ENCODE assay signal across 14 cellular contexts in genomic region chr15:44034933-44035624, GRCh38.
DNase-seq lines count a peak whose midpoint lies in the region; TF ChIP-seq lines count a peak whose summit lies in the region.
"Had no signal": no experiment of that assay in that cellular context is flagged by ENCODE, and none has a peak within 500 bp of the region (broad histone marks: within the 10 kb centered on the region; RNA-seq: fewer than 3 reads in every experiment).

No MANE protein-coding gene starts in this region.

- intact Hi-C loops in ascending aorta (cut with DNase I), result no loop called here

- no peak overlapping the region for H3K27ac Mint-ChIP-seq in activated naive CD4-positive, alpha-beta T cell treated with anti-CD3 and anti-CD28 coated beads, Interleukin-2, amount 10 ng/mL, durations not matched to agents 7 days and 5 days
- H3K27ac Mint-ChIP-seq: CD4-positive, alpha-beta T cell; stimulated activated effector memory CD8-positive, alpha-beta T cell treated with anti-CD3 and anti-CD28 coated beads, Interleukin-12 subunit alpha, Interleukin-12 subunit beta, amount 100 ng/mL, for 72 hours had no signal

- no peaks in the 10 kb centered on the region for H3K4me1 Mint-ChIP-seq in activated naive CD4-positive, alpha-beta T cell treated with anti-CD3 and anti-CD28 coated beads, Interleukin-2, amount 10 ng/mL, durations not matched to agents 7 days and 5 days
- H3K4me1 Mint-ChIP-seq: stimulated activated effector memory CD8-positive, alpha-beta T cell treated with anti-CD3 and anti-CD28 coated beads, Interleukin-12 subunit alpha, Interleukin-12 subunit beta, amount 100 ng/mL, for 72 hours had no signal

- H3K9me3 ChIP-seq in ascending aorta, result no peaks in the 10 kb centered on the region
- H3K9me3 ChIP-seq: body of pancreas had no signal

- H3K27ac ChIP-seq in epithelial cell of prostate (no peak overlapping the region), ascending aorta (peak overlapping the region in 1 of 2 donors; percentile 43)
- H3K27ac ChIP-seq: body of pancreas had no signal

- no peak for TF ChIP-seq CTCF in ascending aorta (IDR thresholded peaks at IDR 0.05)

- no peaks in the 10 kb centered on the region for H3K27me3 ChIP-seq in ascending aorta

- H3K4me1 ChIP-seq in ascending aorta, result peaks cover 0 to 12% of the 10 kb centered on the region in 2 donors
- H3K4me1 ChIP-seq: body of pancreas had no signal

- DNase-seq in ELR (ENCODE audit: low read depth) (peak; percentile 73), RKO (ENCODE audit: low spot score) (peak; percentile 61), epithelial cell of prostate (ENCODE audit: low read depth, low spot score) (peak; percentile 8), occipital lobe (lab: John Stamatoyannopoulos, UW) (peak; percentile 10), LoVo (ENCODE audit: low spot score) (no peak), ascending aorta (ENCODE audit: low spot score in 2 of 2) (no peak)
- DNase-seq in activated naive CD4-positive, alpha-beta T cell treated with anti-CD3 and anti-CD28 coated beads, Interleukin-2, amount 10 ng/mL, durations not matched to agents 7 days and 5 days, result no peak
- no peak for DNase-seq in stimulated activated CD4-positive, alpha-beta T cell treated with anti-CD3 and anti-CD28 coated beads, Interleukin-2, amount 100 ng/mL, for 48 hours
- DNase-seq: activated CD8-positive, alpha-beta memory T cell treated with anti-CD3 and anti-CD28 coated beads, Interleukin-2, amount 50 U/mL, for 4 hours; body of pancreas; CD4-positive, alpha-beta T cell; NCI-H2171 treated with DMSO at 0.1 percent for 48 hours had no signal

- peaks cover 25% of the 10 kb centered on the region for H3K27me3 Mint-ChIP-seq in activated naive CD4-positive, alpha-beta T cell treated with anti-CD3 and anti-CD28 coated beads, Interleukin-2, amount 10 ng/mL, durations not matched to agents 7 days and 5 days

- H3K36me3 ChIP-seq in ascending aorta, result no peaks in the 10 kb centered on the region

- no peaks in the 10 kb centered on the region for H3K9me3 Mint-ChIP-seq in activated naive CD4-positive, alpha-beta T cell treated with anti-CD3 and anti-CD28 coated beads, Interleukin-2, amount 10 ng/mL, durations not matched to agents 7 days and 5 days
- H3K9me3 Mint-ChIP-seq: CD4-positive, alpha-beta T cell; stimulated activated effector memory CD8-positive, alpha-beta T cell treated with anti-CD3 and anti-CD28 coated beads, Interleukin-12 subunit alpha, Interleukin-12 subunit beta, amount 100 ng/mL, for 72 hours had no signal

- CTCF ChIA-PET in activated naive CD4-positive, alpha-beta T cell treated with anti-CD3 and anti-CD28 coated beads, Interleukin-2, amount 10 ng/mL, durations not matched to agents 7 days and 5 days (lab: Charles Lee), result no interaction called here

- no peak overlapping the region for H3K4me3 Mint-ChIP-seq in activated naive CD4-positive, alpha-beta T cell treated with anti-CD3 and anti-CD28 coated beads, Interleukin-2, amount 10 ng/mL, durations not matched to agents 7 days and 5 days
- H3K4me3 Mint-ChIP-seq: CD4-positive, alpha-beta T cell; stimulated activated effector memory CD8-positive, alpha-beta T cell treated with anti-CD3 and anti-CD28 coated beads, Interleukin-12 subunit alpha, Interleukin-12 subunit beta, amount 100 ng/mL, for 72 hours had no signal

- no peaks in the 10 kb centered on the region for H3K36me3 Mint-ChIP-seq in activated naive CD4-positive, alpha-beta T cell treated with anti-CD3 and anti-CD28 coated beads, Interleukin-2, amount 10 ng/mL, durations not matched to agents 7 days and 5 days
- H3K36me3 Mint-ChIP-seq: stimulated activated effector memory CD8-positive, alpha-beta T cell treated with anti-CD3 and anti-CD28 coated beads, Interleukin-12 subunit alpha, Interleukin-12 subunit beta, amount 100 ng/mL, for 72 hours had no signal

- no peak overlapping the region for H3K4me3 ChIP-seq in ascending aorta
- H3K4me3 ChIP-seq: body of pancreas, K562 had no signal

Comparison
In these comparisons a context has a peak if more than half of its experiments do, and no peak if none do; other contexts are left out.
1. DNase-seq: peak in ELR (single experiment), RKO (single experiment), epithelial cell of prostate (single experiment) and occipital lobe (single experiment); none in LoVo (single experiment), activated naive CD4-positive, alpha-beta T cell treated with anti-CD3 and anti-CD28 coated beads, Interleukin-2, amount 10 ng/mL, durations not matched to agents 7 days and 5 days (single experiment), ascending aorta (0 of 2) and stimulated activated CD4-positive, alpha-beta T cell treated with anti-CD3 and anti-CD28 coated beads, Interleukin-2, amount 100 ng/mL, for 48 hours (0 of 2).